ENCODE assay signal across 10 cellular contexts in the genomic region with DNA sequence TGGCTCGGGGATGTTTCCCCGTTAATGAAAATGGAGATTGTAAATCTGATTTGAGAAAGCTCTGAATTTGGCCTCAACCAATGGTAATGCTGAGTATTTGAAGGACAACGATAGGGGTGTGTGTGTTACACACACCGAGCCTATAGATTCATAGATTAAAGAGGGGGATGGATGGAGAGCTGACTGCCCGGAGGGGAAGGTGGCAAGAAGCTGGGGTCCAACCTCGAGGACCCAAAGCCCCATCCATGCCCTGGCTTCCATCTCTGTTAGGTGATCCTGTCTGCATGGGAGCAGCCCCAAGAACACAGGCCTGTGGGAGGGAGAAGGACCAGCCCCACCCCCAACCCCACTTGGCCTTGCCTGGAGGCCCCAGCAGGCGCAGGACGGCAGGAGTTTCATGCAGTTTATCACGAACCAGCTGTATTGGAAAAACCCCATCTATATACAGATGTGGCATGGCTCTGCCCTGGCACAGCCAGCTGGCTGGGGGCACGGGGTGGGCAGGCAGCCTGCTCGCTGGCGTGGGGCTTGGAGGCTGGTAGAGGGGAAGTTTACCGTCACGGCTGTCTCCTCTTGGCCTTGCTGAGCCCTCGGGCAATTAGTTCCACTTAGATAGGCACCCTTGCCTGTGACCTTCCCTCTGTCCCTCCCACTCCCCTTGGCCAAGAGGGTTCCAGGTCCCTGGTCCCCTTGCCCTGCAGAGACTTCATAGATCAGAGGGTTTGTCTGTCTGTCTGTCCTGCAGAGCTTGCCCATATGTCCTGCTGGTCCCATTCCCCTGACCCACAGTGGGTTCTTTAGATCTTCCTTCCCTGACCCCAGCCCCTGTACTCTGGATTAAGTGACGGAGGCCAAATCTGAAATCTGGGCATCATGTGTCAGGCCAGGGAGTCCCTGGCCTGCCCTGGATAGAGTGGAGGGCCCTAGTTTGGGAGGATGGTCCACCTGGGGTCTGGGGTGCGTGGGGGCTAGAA. TPM values are rescaled to one million over a fixed set of nuclear protein-coding genes. Genes with fewer than 3 reads are reported as not detected.
DNase-seq lines count a peak whose midpoint lies in the region; ATAC-seq and TF ChIP-seq lines count a peak whose summit lies in the region.
"Had no signal": no experiment of that assay in that cellular context is flagged by ENCODE, and none has a peak within 500 bp of the region (broad histone marks: within the 10 kb centered on the region; RNA-seq: fewer than 3 reads in every experiment).

No MANE protein-coding gene starts in this region.

- H3K9me3 ChIP-seq in HEK293 (ENCODE audit: control insufficient read depth, insufficient read depth, low read depth, low read length) (no peaks in the 10 kb centered on the region), cardiac muscle cell (ENCODE audit: low read depth) (no peaks in the 10 kb centered on the region), gastrocnemius medialis (no peaks in the 10 kb centered on the region)

- CTCF ChIA-PET in HEK293 (lab: Yijun Ruan, JAX) (interaction anchor here (0.6 to 0.7 kb wide), 2 partner anchors 12 to 20 kb away, joined by 3 read pairs; no protein-coding TSS in a partner anchor), RWPE1 (lab: Yijun Ruan, JAX) (interaction anchor here (0.6 kb wide), 2 partner anchors 58 to 183 kb away, joined by 3 read pairs; a partner anchor contains a TSS)

- POLR2A ChIA-PET in HEK293 (lab: Yijun Ruan, JAX) (no interaction called here), RWPE1 (lab: Yijun Ruan, JAX; ENCODE audit: low non-redundant PET) (no interaction called here)

- H3K36me3 ChIP-seq in HEK293 (ENCODE audit: control insufficient read depth in 2 of 2, insufficient read depth in 1 of 2, low read length in 2 of 2) (no peaks in the 10 kb centered on the region), cardiac muscle cell (no peaks in the 10 kb centered on the region), gastrocnemius medialis (no peaks in the 10 kb centered on the region)

- intact Hi-C loops in gastrocnemius medialis (cut with DNase I; ENCODE audit: low total_unique reads), result loop anchor here (5.0 to 10.0 kb wide), 3 partner anchors 300 to 1100 kb away; a partner anchor contains a TSS

- no peak for DNase-seq in RWPE1 (ENCODE audit: low spot score)
- DNase-seq in cardiac muscle cell (ENCODE audit: low read depth in 1 of 2, low spot score in 1 of 2), result peak in 1 of 2 donors; percentile 48
- DNase-seq in gastrocnemius medialis, result peak; percentile 77 to 87
- no peak for DNase-seq in amniotic stem cell (lab: John Stamatoyannopoulos, UW)
- no peak for DNase-seq in activated naive CD4-positive, alpha-beta T cell treated with Interleukin-2 at 50 U/mL for 16 hours
- DNase-seq in amygdala (lab: John Stamatoyannopoulos, UW), result no peak
- DNase-seq: DMS153 had no signal

- in situ Hi-C loops in gastrocnemius medialis (cut with MboI; ENCODE audit: low sequenced_read_pairs in 4 of 4), result no loop called here

- no peak overlapping the region for H3K4me3 ChIP-seq in HEK293 (ENCODE audit: low read depth, low read length)
- no peak overlapping the region for H3K4me3 ChIP-seq in cardiac muscle cell
- peak overlapping the region; percentile 68 to 82 (median 76) for H3K4me3 ChIP-seq in gastrocnemius medialis

- H3K4me1 ChIP-seq in HEK293 (ENCODE audit: control insufficient read depth, insufficient read depth, low read length) (no peaks in the 10 kb centered on the region), cardiac muscle cell (ENCODE audit: low read depth) (peaks cover 65% of the 10 kb centered on the region), gastrocnemius medialis (peaks cover 38 to 55% of the 10 kb centered on the region in 2 donors)

- TF ChIP-seq CTCF in HEK293 (tag by site-specific recombination; IDR thresholded peaks at IDR 0.05), result no peak
- TF ChIP-seq CTCF in RWPE1 (conservative IDR thresholded peaks at IDR 0.05; ENCODE audit: low read depth), result no peak
- TF ChIP-seq CTCF in cardiac muscle cell (IDR thresholded peaks at IDR 0.05; ENCODE audit: low read depth, low read length), result no peak
- no peak for TF ChIP-seq CTCF in gastrocnemius medialis (IDR thresholded peaks at IDR 0.05 in 4 of 5, conservative IDR thresholded peaks at IDR 0.05 in 1 of 5)

- H3K27me3 ChIP-seq in cardiac muscle cell, result no peaks in the 10 kb centered on the region
- H3K27me3 ChIP-seq in gastrocnemius medialis, result no peaks in the 10 kb centered on the region

- H3K27ac ChIP-seq in HEK293 (ENCODE audit: extremely low read depth, low read depth, low read length), result no peak overlapping the region
- H3K27ac ChIP-seq in RWPE1, result peak overlapping the region; percentile 70
- peak overlapping the region; percentile 100 for H3K27ac ChIP-seq in cardiac muscle cell
- peak overlapping the region; percentile 97 to 100 (median 98) for H3K27ac ChIP-seq in gastrocnemius medialis

- ATAC-seq in gastrocnemius medialis (no peak), GM21526 (IDR thresholded peaks at IDR 0.05; ENCODE audit: low FRiP score, unreplicated experiment) (no peak)

- TF ChIP-seq POLR2A in gastrocnemius medialis (IDR thresholded peaks at IDR 0.05), result peak in 1 of 2 donors; percentile 64

TF ChIP-seq in HEK293, 187 proteins besides CTCF, POLR2A, EP300 and RAD21:
- TF ChIP-seq SP2 (tag by site-specific recombination; IDR thresholded peaks at IDR 0.05), result peak; percentile 13; the same call in 1 of the 2 replicates
- no peak for TF ChIP-seq ZNF707 (tag by site-specific recombination; IDR thresholded peaks at IDR 0.05)
- peak; percentile 49 for TF ChIP-seq ZNF341 (tag by site-specific recombination; IDR thresholded peaks at IDR 0.05; ENCODE audit: low read depth)
- no peak for TF ChIP-seq ZBTB48 (tag by site-specific recombination; IDR thresholded peaks at IDR 0.05)
- peak; percentile 21; the same call in 1 of the 2 replicates for TF ChIP-seq GLIS1 (tag by site-specific recombination; IDR thresholded peaks at IDR 0.05)
- TF ChIP-seq YY2 (tag by site-specific recombination; IDR thresholded peaks at IDR 0.05), result no peak
- TF ChIP-seq, protein P1, sequence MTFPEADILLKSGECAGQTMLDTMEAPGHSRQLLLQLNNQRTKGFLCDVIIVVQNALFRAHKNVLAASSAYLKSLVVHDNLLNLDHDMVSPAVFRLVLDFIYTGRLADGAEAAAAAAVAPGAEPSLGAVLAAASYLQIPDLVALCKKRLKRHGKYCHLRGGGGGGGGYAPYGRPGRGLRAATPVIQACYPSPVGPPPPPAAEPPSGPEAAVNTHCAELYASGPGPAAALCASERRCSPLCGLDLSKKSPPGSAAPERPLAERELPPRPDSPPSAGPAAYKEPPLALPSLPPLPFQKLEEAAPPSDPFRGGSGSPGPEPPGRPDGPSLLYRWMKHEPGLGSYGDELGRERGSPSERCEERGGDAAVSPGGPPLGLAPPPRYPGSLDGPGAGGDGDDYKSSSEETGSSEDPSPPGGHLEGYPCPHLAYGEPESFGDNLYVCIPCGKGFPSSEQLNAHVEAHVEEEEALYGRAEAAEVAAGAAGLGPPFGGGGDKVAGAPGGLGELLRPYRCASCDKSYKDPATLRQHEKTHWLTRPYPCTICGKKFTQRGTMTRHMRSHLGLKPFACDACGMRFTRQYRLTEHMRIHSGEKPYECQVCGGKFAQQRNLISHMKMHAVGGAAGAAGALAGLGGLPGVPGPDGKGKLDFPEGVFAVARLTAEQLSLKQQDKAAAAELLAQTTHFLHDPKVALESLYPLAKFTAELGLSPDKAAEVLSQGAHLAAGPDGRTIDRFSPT (tag by site-specific recombination; IDR thresholded peaks at IDR 0.05), result 0 out of 2 replicates have a peak, but pooled peaks have one; percentile 46
- no peak for TF ChIP-seq ZNF248 (tag by site-specific recombination; IDR thresholded peaks at IDR 0.05)

RNA-seq across cellular contexts. Expression of a gene that starts 3.0 kb away (rescaled TPM):
- total RNA-seq in cardiac muscle cell (509 and 744 TPM in 2 replicates), gastrocnemius medialis (1,000 to 10,000 TPM in 1 of 4 donors, 100 to 1,000 TPM in 3; 355 to 1,466 (median 716) TPM)
- 1,782 and 2,165 TPM in 2 replicates for polyA plus RNA-seq in cardiac muscle cell
- total RNA-seq: glomerular endothelial cell had no signal

RNA-seq across cellular contexts. Expression of a gene that starts 7.0 kb away (rescaled TPM):
- total RNA-seq in cardiac muscle cell (5.8 and 16.3 TPM in 2 replicates), gastrocnemius medialis (under 1 TPM in 3 of 4 donors, not detected in 1; 0.64 to 0.94 (median 0.80) TPM)
- 12.8 and 25.5 TPM in 2 replicates for polyA plus RNA-seq in cardiac muscle cell
- total RNA-seq: glomerular endothelial cell had no signal

RNA-seq across cellular contexts. Expression of a gene that starts 10.8 kb away (rescaled TPM):
- total RNA-seq in cardiac muscle cell (0.12 TPM in 1 of 2 replicates, not detected in the other), gastrocnemius medialis (under 1 TPM in 2 of 4 donors, not detected in 2; 0.10 to 0.19 TPM)
- polyA plus RNA-seq in cardiac muscle cell, result not detected in 2 replicates
- total RNA-seq: glomerular endothelial cell had no signal

RNA-seq across cellular contexts. Expression of a gene that starts 28.8 kb away (rescaled TPM):
- total RNA-seq in cardiac muscle cell (19.0 and 55.6 TPM in 2 replicates), gastrocnemius medialis (not detected)
- polyA plus RNA-seq in cardiac muscle cell, result 24.8 and 84.3 TPM in 2 replicates
- total RNA-seq: glomerular endothelial cell had no signal

RNA-seq across cellular contexts. Expression of a gene that starts 38.9 kb away (rescaled TPM):
- total RNA-seq in cardiac muscle cell, result 48.8 and 64.0 TPM in 2 replicates
- 47.1 and 61.6 TPM in 2 replicates for polyA plus RNA-seq in cardiac muscle cell
- 10 to 100 TPM; 25.9 to 44.1 (median 31.5) TPM for total RNA-seq in gastrocnemius medialis

Comparison
In these comparisons a context has a peak if more than half of its experiments do, and no peak if none do; other contexts are left out.
1. H3K4me3 ChIP-seq: peak in gastrocnemius medialis (4 of 4); none in HEK293 (single experiment) and cardiac muscle cell (single experiment).
2. DNase-seq: peak in gastrocnemius medialis (2 of 2); none in RWPE1 (single experiment), amniotic stem cell (single experiment), activated naive CD4-positive, alpha-beta T cell treated with Interleukin-2 at 50 U/mL for 16 hours (single experiment) and amygdala (0 of 56).